7 cellular contexts compared by ENCODE assay signal in the genomic region with DNA sequence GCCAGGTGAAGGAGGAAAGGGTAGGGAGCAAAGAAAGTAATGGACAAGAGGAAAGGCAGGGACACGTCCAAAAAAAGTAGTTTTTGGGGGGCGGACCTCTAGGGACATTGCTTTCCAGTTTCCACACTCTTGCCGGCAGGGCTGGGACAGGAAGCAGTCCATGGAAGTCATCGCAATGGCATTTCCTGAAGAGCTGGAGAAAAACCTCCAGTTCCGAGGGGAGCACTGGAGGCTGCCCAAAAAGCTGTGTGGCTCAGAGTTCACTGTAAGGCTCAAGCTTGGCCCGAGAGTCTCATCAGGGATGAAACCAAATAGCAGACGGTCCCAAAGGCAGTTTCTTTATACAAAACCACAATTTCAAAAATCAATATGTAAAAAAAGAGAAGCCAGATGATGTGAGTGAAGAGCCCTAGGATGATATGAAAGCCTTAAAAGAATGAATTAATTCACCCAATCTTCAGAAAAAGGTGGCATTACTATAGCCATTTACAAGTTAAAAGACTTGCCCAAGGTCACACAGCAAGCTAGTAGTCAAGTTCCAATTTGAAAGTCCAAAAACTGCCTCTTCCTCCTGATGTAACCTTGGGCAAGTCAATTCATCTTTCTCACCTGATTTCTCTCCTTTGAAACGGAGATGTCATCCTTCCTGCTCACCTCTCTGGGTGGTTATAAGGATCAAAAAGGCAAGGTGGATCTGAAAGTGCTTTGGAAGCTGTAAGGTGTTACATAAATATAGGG. TPM values are rescaled to one million over a fixed set of nuclear protein-coding genes. Genes with fewer than 3 reads are reported as not detected.
A peak's percentile ranks its signal among the peaks of the same experiment; 100 is the strongest.
DNase-seq lines count a peak whose midpoint lies in the region; ATAC-seq and TF ChIP-seq lines count a peak whose summit lies in the region.

No MANE protein-coding gene starts in this region.

- dilution Hi-C loops in IMR-90 (cut with HindIII; ENCODE audit: low sequenced_read_pairs, unreplicated experiment): no loop called here

- peak overlapping the region; percentile 100 for H2AK9ac ChIP-seq in IMR-90 (replicated peaks; ENCODE audit: low read depth, low read length, poor library complexity)

- H3K4ac ChIP-seq in IMR-90 (ENCODE audit: low read depth, low read length): peak overlapping the region; percentile 100

- H3K56ac ChIP-seq in IMR-90 (ENCODE audit: extremely low read depth, insufficient read depth, low read length): peak overlapping the region; percentile 100

- TF ChIP-seq POLR2A in IMR-90 (IDR thresholded peaks at IDR 0.05; ENCODE audit: low read depth, low read length): no peak
- TF ChIP-seq POLR2A in spleen (IDR thresholded peaks at IDR 0.05): no peak

- H4K91ac ChIP-seq in IMR-90 (ENCODE audit: insufficient read depth, low read depth, low read length): peak overlapping the region; percentile 100

- POLR2A ChIA-PET in IMR-90 (lab: Charles Lee; ENCODE audit: unreplicated experiment): interaction anchor here (0.6 to 1.2 kb wide), 4 partner anchors 9 to 1012 kb away, joined by 3 to 4 read pairs (median 4); a partner anchor contains a TSS

- H3K4me2 ChIP-seq in IMR-90 (ENCODE audit: low read depth, low read length): peak overlapping the region; percentile 89

- peaks cover 33 to 76% of the 10 kb centered on the region in 2 experiments for H3K79me1 ChIP-seq in IMR-90 (ENCODE audit: low read depth in 1 of 2, low read length in 2 of 2)

- TF ChIP-seq RAD21 in IMR-90 (IDR thresholded peaks at IDR 0.05; ENCODE audit: low read length): 0 out of 2 replicates have a peak, but pooled peaks have one; percentile 13

- peak overlapping the region; percentile 100 for H3K23ac ChIP-seq in IMR-90 (ENCODE audit: low read depth, low read length)

- DNase-seq in IMR-90 (peak; percentile 91), astrocyte of the hippocampus (ENCODE audit: low read depth, low spot score) (peak; percentile 87), iPS-NIHi11 (ENCODE audit: low spot score) (peak; percentile 46), spleen (peak; percentile 29), NCI-H128 (lab: John Stamatoyannopoulos, UW; ENCODE audit: unreplicated experiment) (no peak)
- DNase-seq in stimulated activated CD4-positive, alpha-beta T cell treated with anti-CD3 and anti-CD28 coated beads, Interleukin-1b, Interleukin-23, amount 100 ng/mL, for 48 hours: no peak

- H3K4me3 ChIP-seq in IMR-90 (ENCODE audit: insufficient read depth, low read depth, low read length) (peak overlapping the region; percentile 12; the same call in 1 of the 2 replicates), spleen (peak overlapping the region in 1 of 8 donors; percentile 24)

- peak overlapping the region; percentile 97 to 99 for H4K8ac ChIP-seq in IMR-90 (ENCODE audit: low read depth in 2 of 2, low read length in 2 of 2)

- no peaks in the 10 kb centered on the region for H3K9me3 ChIP-seq in IMR-90 (ENCODE audit: control insufficient read depth, insufficient read depth, low read length)
- H3K9me3 ChIP-seq in spleen: no peaks in the 10 kb centered on the region

- H2BK20ac ChIP-seq in IMR-90 (ENCODE audit: low read depth, low read length): peak overlapping the region; percentile 99

- no peaks in the 10 kb centered on the region for H4K20me1 ChIP-seq in IMR-90 (ENCODE audit: insufficient read depth, low read length)

- H3K14ac ChIP-seq in IMR-90 (replicated peaks; ENCODE audit: low read depth, low read length): peak overlapping the region; percentile 100

- H2AK5ac ChIP-seq in IMR-90 (ENCODE audit: low read depth, low read length): peak overlapping the region; percentile 100

- H3K36me3 ChIP-seq in IMR-90 (ENCODE audit: control insufficient read depth, insufficient read depth, low read length): peaks cover 22% of the 10 kb centered on the region
- H3K36me3 ChIP-seq in spleen: peaks cover 0 to 100% (median 9%) of the 10 kb centered on the region in 6 donors

- H3K27me3 ChIP-seq in IMR-90 (ENCODE audit: control insufficient read depth, insufficient read depth, low read length) (no peaks in the 10 kb centered on the region), spleen (replicated peaks in 1 of 7) (no peaks in the 10 kb centered on the region)

- in situ Hi-C loops in IMR-90 (cut with MboI; ENCODE audit: low sequenced_read_pairs): no loop called here

- H2BK120ac ChIP-seq in IMR-90 (ENCODE audit: low read depth, low read length): peak overlapping the region; percentile 100

- TF ChIP-seq CTCF in IMR-90 (conservative IDR thresholded peaks at IDR 0.05; ENCODE audit: low read depth, low read length) (no peak), spleen (IDR thresholded peaks at IDR 0.05 in 8 of 11, conservative IDR thresholded peaks at IDR 0.05 in 3 of 11) (no peak)

- 0% methylated on average over 4 of the region's 8 CpGs; no CpG with 5 or more reads in 1 of the 2 experiments for WGBS in IMR-90 (ENCODE audit: extremely low coverage in 2 of 2, insufficient read length in 1 of 2), 2 experiments
- WGBS in spleen, 5 donors: 35 to 60% (median 42%) methylated on average over 8 of the region's 8 CpGs

- peaks cover 28% of the 10 kb centered on the region for H3K4me1 ChIP-seq in IMR-90 (ENCODE audit: control insufficient read depth, insufficient read depth, low read length)
- H3K4me1 ChIP-seq in spleen: peaks cover 57 to 100% (median 91%) of the 10 kb centered on the region in 6 donors

- ATAC-seq in IMR-90 (ENCODE audit: low read depth) (peak; percentile 82), GM19463 (IDR thresholded peaks at IDR 0.05; ENCODE audit: unreplicated experiment) (no peak)

- H4K5ac ChIP-seq in IMR-90 (ENCODE audit: low read depth, low read length): peak overlapping the region; percentile 99

- H3K27ac ChIP-seq in IMR-90 (ENCODE audit: insufficient read depth, low read length): peak overlapping the region; percentile 97
- H3K27ac ChIP-seq in spleen: peak overlapping the region; percentile 58 to 97 (median 89)

- peak overlapping the region; percentile 100 for H2BK15ac ChIP-seq in IMR-90 (ENCODE audit: low read depth, low read length)

- H2AFZ ChIP-seq in IMR-90 (replicated peaks; ENCODE audit: low read length, poor library complexity): peak overlapping the region; percentile 69

- no TSS peak for BruUV-seq in IMR-90 (replicated peaks; lab: Mats Ljungman, UMichigan)

- H3K9me1 ChIP-seq in IMR-90 (ENCODE audit: insufficient read depth, low read length): peaks cover 41% of the 10 kb centered on the region

- peak overlapping the region; percentile 85 for H3K9ac ChIP-seq in IMR-90 (ENCODE audit: low read depth, low read length)

- intact Hi-C loops in IMR-90 (cut with micrococcal nuclease) (no loop called here), spleen (cut with DNase I; ENCODE audit: low total_unique reads) (loop anchor here (5.0 kb wide), 1 partner anchor 36 kb away; no protein-coding TSS in a partner anchor)

- CTCF ChIA-PET in IMR-90 (lab: Yijun Ruan, JAX): interaction anchor here (0.6 to 1.4 kb wide), 3 partner anchors 10 to 156 kb away, joined by 3 to 8 read pairs (median 3); a partner anchor contains a TSS

- H2BK5ac ChIP-seq in IMR-90 (ENCODE audit: low read depth, low read length, poor library complexity, severe bottlenecking): peak overlapping the region; percentile 99

- peak overlapping the region; percentile 98 for H3K18ac ChIP-seq in IMR-90 (ENCODE audit: low read depth, low read length)

TF ChIP-seq in IMR-90, 13 proteins besides CTCF, POLR2A, EP300 and RAD21 (continues in another document):
- TF ChIP-seq, protein P1, sequence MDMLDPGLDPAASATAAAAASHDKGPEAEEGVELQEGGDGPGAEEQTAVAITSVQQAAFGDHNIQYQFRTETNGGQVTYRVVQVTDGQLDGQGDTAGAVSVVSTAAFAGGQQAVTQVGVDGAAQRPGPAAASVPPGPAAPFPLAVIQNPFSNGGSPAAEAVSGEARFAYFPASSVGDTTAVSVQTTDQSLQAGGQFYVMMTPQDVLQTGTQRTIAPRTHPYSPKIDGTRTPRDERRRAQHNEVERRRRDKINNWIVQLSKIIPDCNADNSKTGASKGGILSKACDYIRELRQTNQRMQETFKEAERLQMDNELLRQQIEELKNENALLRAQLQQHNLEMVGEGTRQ (IDR thresholded peaks at IDR 0.05; ENCODE audit: low read depth, low read length): no peak
- TF ChIP-seq RFX5 (IDR thresholded peaks at IDR 0.05; ENCODE audit: low read depth, low read length) (no peak), CHD1 (IDR thresholded peaks at IDR 0.05; ENCODE audit: low read depth, low read length) (no peak), NFE2L2 (IDR thresholded peaks at IDR 0.05; ENCODE audit: low read depth, low read length) (no peak), SMC3 (IDR thresholded peaks at IDR 0.05; ENCODE audit: low read depth, low read length) (no peak), FOS (IDR thresholded peaks at IDR 0.05; ENCODE audit: low read depth, low read length) (peak; percentile 34; the same call in 1 of the 2 replicates), MAFK (IDR thresholded peaks at IDR 0.05; ENCODE audit: low read depth, low read length) (no peak), BHLHE40 (IDR thresholded peaks at IDR 0.05; ENCODE audit: low read depth, low read length) (peak; percentile 19; the same call in 1 of the 2 replicates), CEBPB (IDR thresholded peaks at IDR 0.05; ENCODE audit: low read depth, low read length) (peak; percentile 65; the same call in 1 of the 2 replicates), MAZ (IDR thresholded peaks at IDR 0.05; ENCODE audit: borderline replicate concordance, low read depth, low read length) (peak; percentile 38; the same call in 1 of the 2 replicates)
- TF ChIP-seq, protein P2, sequence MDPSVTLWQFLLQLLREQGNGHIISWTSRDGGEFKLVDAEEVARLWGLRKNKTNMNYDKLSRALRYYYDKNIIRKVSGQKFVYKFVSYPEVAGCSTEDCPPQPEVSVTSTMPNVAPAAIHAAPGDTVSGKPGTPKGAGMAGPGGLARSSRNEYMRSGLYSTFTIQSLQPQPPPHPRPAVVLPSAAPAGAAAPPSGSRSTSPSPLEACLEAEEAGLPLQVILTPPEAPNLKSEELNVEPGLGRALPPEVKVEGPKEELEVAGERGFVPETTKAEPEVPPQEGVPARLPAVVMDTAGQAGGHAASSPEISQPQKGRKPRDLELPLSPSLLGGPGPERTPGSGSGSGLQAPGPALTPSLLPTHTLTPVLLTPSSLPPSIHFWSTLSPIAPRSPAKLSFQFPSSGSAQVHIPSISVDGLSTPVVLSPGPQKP (IDR thresholded peaks at IDR 0.05; ENCODE audit: borderline replicate concordance, low read depth, low read length): no peak

RNA-seq across cellular contexts. Expression of a gene that starts 9.2 kb away (rescaled TPM):
- total RNA-seq in IMR-90 (2012; rRNA removed): 41.9 and 45.5 TPM in 2 replicates
- polyA plus RNA-seq in IMR-90 (2012; rRNA removed): 40.2 and 41.9 TPM in 2 replicates
- polyA plus RNA-seq in IMR-90 (2012; cell fraction: cytosol; rRNA removed): 44.9 and 47.2 TPM in 2 replicates
- 22.6 and 23.8 TPM in 2 replicates for polyA plus RNA-seq in IMR-90 (2012; cell fraction: nucleus; rRNA removed; ENCODE audit: low replicate concordance)
- 100 to 1,000 TPM in 4 of 7 donors, 10 to 100 TPM in 3; 70.2 to 167 (median 107) TPM for total RNA-seq in spleen
- polyA plus RNA-seq in spleen: 10 to 100 TPM; 18.7 to 55.5 (median 22.7) TPM

RNA-seq across cellular contexts. Expression of a gene that starts 25.6 kb away (rescaled TPM):
- total RNA-seq in IMR-90 (2012; rRNA removed): 72.2 and 82.2 TPM in 2 replicates
- polyA plus RNA-seq in IMR-90 (2012; rRNA removed): 27.6 and 28.5 TPM in 2 replicates
- polyA plus RNA-seq in IMR-90 (2012; cell fraction: cytosol; rRNA removed): 4.8 and 19.2 TPM in 2 replicates
- polyA plus RNA-seq in IMR-90 (2012; cell fraction: nucleus; rRNA removed; ENCODE audit: low replicate concordance): 3.2 and 12.0 TPM in 2 replicates
- 10 to 100 TPM in 3 of 7 donors, 1 to 10 TPM in 4; 2.6 to 16.2 (median 8.8) TPM for total RNA-seq in spleen
- 1 to 10 TPM; 1.4 to 9.3 (median 3.1) TPM for polyA plus RNA-seq in spleen

Comparison
In these comparisons a context has a peak if more than half of its experiments do, and no peak if none do; other contexts are left out.
1. DNase-seq: peak in IMR-90 (single experiment), astrocyte of the hippocampus (single experiment), iPS-NIHi11 (single experiment) and spleen (single experiment); none in NCI-H128 (single experiment) and stimulated activated CD4-positive, alpha-beta T cell treated with anti-CD3 and anti-CD28 coated beads, Interleukin-1b, Interleukin-23, amount 100 ng/mL, for 48 hours (single experiment).